8 cellular contexts compared by ENCODE assay signal in genomic region chr9:128421474-128422010, GRCh38. TPM values are rescaled to one million over a fixed set of nuclear protein-coding genes. Genes with fewer than 3 reads are reported as not detected.
DNase-seq lines count a peak whose midpoint lies in the region; TF ChIP-seq lines count a peak whose summit lies in the region.

No MANE protein-coding gene starts in this region.

- in situ Hi-C loops in HAP-1 (cut with MboI; ENCODE audit: low sequenced_read_pairs) = no loop called here

- peak overlapping the region; percentile 88 for H3K27ac ChIP-seq in VCaP
- no peak overlapping the region for H3K27ac ChIP-seq in cardiac muscle cell
- H3K27ac ChIP-seq in spleen = peak overlapping the region in 1 of 8 donors; percentile 79

- no peaks in the 10 kb centered on the region for H3K9me3 ChIP-seq in HAP-1
- H3K9me3 ChIP-seq in cardiac muscle cell (ENCODE audit: low read depth) = no peaks in the 10 kb centered on the region
- no peaks in the 10 kb centered on the region for H3K9me3 ChIP-seq in spleen

- peaks cover 7% of the 10 kb centered on the region; the same call in 1 of the 2 replicates for H3K36me3 ChIP-seq in HAP-1 (replicated peaks)
- H3K36me3 ChIP-seq in cardiac muscle cell = no peaks in the 10 kb centered on the region
- no peaks in the 10 kb centered on the region for H3K36me3 ChIP-seq in spleen

- TF ChIP-seq POLR2A in spleen (IDR thresholded peaks at IDR 0.05) = no peak

- intact Hi-C loops in spleen (cut with DNase I; ENCODE audit: low total_unique reads) = no loop called here

- H3K4me1 ChIP-seq in HAP-1 = peaks cover 16% of the 10 kb centered on the region
- peaks cover 8% of the 10 kb centered on the region for H3K4me1 ChIP-seq in cardiac muscle cell (ENCODE audit: low read depth)
- H3K4me1 ChIP-seq in spleen = peaks cover 14 to 30% (median 24%) of the 10 kb centered on the region in 6 donors

- no peaks in the 10 kb centered on the region for H3K27me3 ChIP-seq in HAP-1 (ENCODE audit: low read depth)
- peaks cover 7% of the 10 kb centered on the region for H3K27me3 ChIP-seq in cardiac muscle cell
- peaks cover 0 to 55% (median 19%) of the 10 kb centered on the region in 7 donors for H3K27me3 ChIP-seq in spleen (replicated peaks in 1 of 7)

- H3K4me3 ChIP-seq in HAP-1 (peak overlapping the region; percentile 76), cardiac muscle cell (peak overlapping the region; percentile 80), spleen (peak overlapping the region in 7 of 8 donors; percentile 87 to 100 (median 98))

- peak in 1 of 2 experiments; percentile 48 for DNase-seq in HAP-1 (ENCODE audit: low spot score in 2 of 2)
- DNase-seq in cardiac muscle cell (ENCODE audit: low read depth in 1 of 2, low spot score in 1 of 2) = peak in 1 of 2 donors; percentile 34
- no peak for DNase-seq in spleen
- DNase-seq in stimulated activated CD4-positive, alpha-beta T cell treated with anti-CD3 and anti-CD28 coated beads, Interleukin-4, amount 100 ng/mL, for 1 hour = no peak
- DNase-seq in NCI-H69 (lab: John Stamatoyannopoulos, UW) = no peak
- no peak for DNase-seq in DMS79 (lab: John Stamatoyannopoulos, UW)
- no peak for DNase-seq in cerebellum (ENCODE audit: low spot score)

- WGBS in spleen, 5 donors = 20 to 34% (median 28%) methylated on average over 6 to 11 of the region's 11 CpGs

- no peak for TF ChIP-seq CTCF in VCaP (conservative IDR thresholded peaks at IDR 0.05)
- no peak for TF ChIP-seq CTCF in cardiac muscle cell (IDR thresholded peaks at IDR 0.05; ENCODE audit: low read depth, low read length)
- TF ChIP-seq CTCF in spleen (IDR thresholded peaks at IDR 0.05 in 8 of 11, conservative IDR thresholded peaks at IDR 0.05 in 3 of 11) = no peak

RNA-seq across cellular contexts. Expression of gene CERCAM, which starts 0.9 kb away (rescaled TPM):
- 34.6 and 53.8 TPM in 2 replicates for total RNA-seq in cardiac muscle cell
- polyA plus RNA-seq in cardiac muscle cell = 38.6 and 58.1 TPM in 2 replicates
- total RNA-seq in spleen = 10 to 100 TPM in 4 of 7 donors, 1 to 10 TPM in 3; 8.3 to 22.7 (median 10.0) TPM
- 1 to 10 TPM; 3.8 to 7.4 (median 5.0) TPM for polyA plus RNA-seq in spleen
- total RNA-seq in cerebellum = 11.5 TPM

RNA-seq across cellular contexts. Expression of gene ODF2, which starts 34.3 kb away (rescaled TPM):
- total RNA-seq in cardiac muscle cell (31.5 and 66.9 TPM in 2 replicates), spleen (10 to 100 TPM; 25.4 to 37.5 (median 30.9) TPM), cerebellum (29.1 TPM)
- polyA plus RNA-seq in cardiac muscle cell (31.3 and 47.2 TPM in 2 replicates), spleen (10 to 100 TPM; 13.4 to 16.5 (median 15.2) TPM)

RNA-seq across cellular contexts. Expression of gene URM1, which starts 50.4 kb away (rescaled TPM):
- total RNA-seq in cardiac muscle cell = 48.0 and 51.8 TPM in 2 replicates
- 39.7 and 71.0 TPM in 2 replicates for polyA plus RNA-seq in cardiac muscle cell
- total RNA-seq in spleen = 10 to 100 TPM; 32.9 to 58.1 (median 43.8) TPM
- 10 to 100 TPM; 28.1 to 47.9 (median 47.9) TPM for polyA plus RNA-seq in spleen
- 13.3 TPM for total RNA-seq in cerebellum
